Comparison of ENCODE assay signal across 34 cellular contexts in the genomic region with DNA sequence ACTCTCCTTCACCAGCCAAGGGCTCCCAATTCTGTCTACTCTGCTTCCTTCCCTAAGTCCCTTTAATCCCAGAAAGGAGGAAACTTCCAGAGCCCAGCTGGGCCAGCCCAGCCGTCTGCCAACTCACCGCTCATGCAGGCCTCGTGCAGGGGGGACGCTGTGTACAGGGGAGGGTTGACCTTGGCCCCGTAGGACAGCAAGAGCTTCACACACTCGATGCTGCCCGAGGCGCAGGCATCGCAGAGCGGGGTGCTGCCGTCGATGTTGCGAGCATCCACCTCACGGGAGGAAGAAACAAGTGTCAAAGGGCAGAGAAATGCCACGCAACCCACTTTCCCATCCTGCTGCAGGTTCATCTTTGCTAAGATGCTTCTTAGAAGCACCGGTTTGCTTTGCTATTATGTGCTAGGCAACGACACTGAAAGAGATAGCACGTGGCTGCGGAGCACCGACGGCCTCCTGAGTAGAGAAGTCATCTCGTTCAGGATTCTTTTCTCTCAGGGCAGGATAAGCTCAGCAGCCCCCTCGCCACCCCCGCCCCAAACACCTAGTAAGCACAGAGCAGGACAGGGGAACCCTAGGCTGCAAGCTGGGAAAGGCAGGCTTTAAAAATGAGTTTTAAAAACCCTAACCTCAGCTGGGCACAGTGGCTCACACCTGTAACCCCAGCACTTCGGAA. TPM values are rescaled to one million over a fixed set of nuclear protein-coding genes. Genes with fewer than 3 reads are reported as not detected.
A peak's percentile ranks its signal among the peaks of the same experiment; 100 is the strongest.
DNase-seq lines count a peak whose midpoint lies in the region; ATAC-seq and TF ChIP-seq lines count a peak whose summit lies in the region.
"Had no signal": no experiment of that assay in that cellular context is flagged by ENCODE, and none has a peak within 500 bp of the region (broad histone marks: within the 10 kb centered on the region; RNA-seq: fewer than 3 reads in every experiment).

No MANE protein-coding gene starts in this region.

- no peak overlapping the region for H3K4me3 ChIP-seq in smooth muscle cell
- H3K4me3 ChIP-seq: dorsolateral prefrontal cortex, gastrocnemius medialis, hepatocyte, pancreas, PC-9 had no signal

- CTCF ChIA-PET in activated CD4-positive, alpha-beta memory T cell treated with anti-CD3 and anti-CD28 coated beads for 36 hours (lab: Charles Lee), result no interaction called here

- H3K27ac Mint-ChIP-seq in activated CD4-positive, alpha-beta memory T cell treated with anti-CD3 and anti-CD28 coated beads for 36 hours, result no peak overlapping the region
- H3K27ac Mint-ChIP-seq: activated CD8-positive, alpha-beta T cell treated with anti-CD3 and anti-CD28 coated beads for 36 hours; activated naive CD4-positive, alpha-beta T cell treated with anti-CD3 and anti-CD28 coated beads, Interleukin-2, amount 10 ng/mL, durations not matched to agents 7 days and 5 days; nephron; stimulated activated naive CD8-positive, alpha-beta T cell treated with anti-CD3 and anti-CD28 coated beads, Interleukin-15, amount 100 ng/mL, for 72 hours; T-helper 1 cell treated with Interleukin-12 subunit alpha and Interleukin-12 subunit beta and Interleukin-4 antibody, amounts not matched to agents 30 μg/mL and 1 μg/mL, for 36 hours had no signal

- peak overlapping the region; percentile 72 for H3K9ac ChIP-seq in smooth muscle cell (ENCODE audit: low read depth)

- peak overlapping the region; percentile 58 for H3K4me2 ChIP-seq in smooth muscle cell
- H3K4me2 ChIP-seq: hepatocyte, PC-9 had no signal

- POLR2A ChIA-PET in activated CD4-positive, alpha-beta memory T cell treated with anti-CD3 and anti-CD28 coated beads for 36 hours (lab: Charles Lee), result no interaction called here

- WGBS in smooth muscle cell (ENCODE audit: low lambda C conversion rate), result 78% methylated on average over 25 of the region's 25 CpGs

- H3K27me3 Mint-ChIP-seq in activated CD4-positive, alpha-beta memory T cell treated with anti-CD3 and anti-CD28 coated beads for 36 hours, result no peaks in the 10 kb centered on the region
- H3K27me3 Mint-ChIP-seq: activated CD8-positive, alpha-beta T cell treated with anti-CD3 and anti-CD28 coated beads for 36 hours; activated naive CD4-positive, alpha-beta T cell treated with anti-CD3 and anti-CD28 coated beads, Interleukin-2, amount 10 ng/mL, durations not matched to agents 7 days and 5 days; CD4-positive, CD25-positive, alpha-beta regulatory T cell; stimulated activated naive CD8-positive, alpha-beta T cell treated with anti-CD3 and anti-CD28 coated beads, Interleukin-15, amount 100 ng/mL, for 72 hours had no signal

- no peaks in the 10 kb centered on the region for H3K9me3 Mint-ChIP-seq in activated CD4-positive, alpha-beta memory T cell treated with anti-CD3 and anti-CD28 coated beads for 36 hours
- H3K9me3 Mint-ChIP-seq: activated CD8-positive, alpha-beta T cell treated with anti-CD3 and anti-CD28 coated beads for 36 hours; activated naive CD4-positive, alpha-beta T cell treated with anti-CD3 and anti-CD28 coated beads, Interleukin-2, amount 10 ng/mL, durations not matched to agents 7 days and 5 days; CD4-positive, CD25-positive, alpha-beta regulatory T cell; nephron; stimulated activated naive CD8-positive, alpha-beta T cell treated with anti-CD3 and anti-CD28 coated beads, Interleukin-15, amount 100 ng/mL, for 72 hours; T-helper 1 cell treated with Interleukin-12 subunit alpha and Interleukin-12 subunit beta and Interleukin-4 antibody, amounts not matched to agents 30 μg/mL and 1 μg/mL, for 36 hours had no signal

- H3K27me3 ChIP-seq in smooth muscle cell (ENCODE audit: low read depth), result no peaks in the 10 kb centered on the region
- H3K27me3 ChIP-seq: brain microvascular endothelial cell, dorsolateral prefrontal cortex, gastrocnemius medialis, hepatocyte, pancreas had no signal

- H3K4me1 ChIP-seq in smooth muscle cell (ENCODE audit: low read depth), result peaks cover 11% of the 10 kb centered on the region
- H3K4me1 ChIP-seq: pancreas had no signal

- H3K4me1 Mint-ChIP-seq in activated CD4-positive, alpha-beta memory T cell treated with anti-CD3 and anti-CD28 coated beads for 36 hours (ENCODE audit: low read depth), result peaks cover 20% of the 10 kb centered on the region

- H3F3A ChIP-seq in smooth muscle cell (ENCODE audit: low read depth), result peaks cover 30% of the 10 kb centered on the region

- peaks cover 9% of the 10 kb centered on the region for H3K79me2 ChIP-seq in smooth muscle cell (ENCODE audit: low read depth)

- no peaks in the 10 kb centered on the region for H3K9me3 ChIP-seq in smooth muscle cell (replicated peaks; ENCODE audit: low read depth)
- H3K9me3 ChIP-seq: gastrocnemius medialis, pancreas had no signal

- intact Hi-C loops in Right ventricle myocardium superior (cut with DNase I) (no loop called here), Right ventricle myocardium inferior (cut with DNase I) (no loop called here)
- intact Hi-C loops in activated CD4-positive, alpha-beta memory T cell treated with anti-CD3 and anti-CD28 coated beads for 36 hours (cut with micrococcal nuclease), result no loop called here

- no peak overlapping the region for H3K4me3 Mint-ChIP-seq in activated CD4-positive, alpha-beta memory T cell treated with anti-CD3 and anti-CD28 coated beads for 36 hours
- H3K4me3 Mint-ChIP-seq: activated CD8-positive, alpha-beta T cell treated with anti-CD3 and anti-CD28 coated beads for 36 hours; activated naive CD4-positive, alpha-beta T cell treated with anti-CD3 and anti-CD28 coated beads, Interleukin-2, amount 10 ng/mL, durations not matched to agents 7 days and 5 days; CD4-positive, CD25-positive, alpha-beta regulatory T cell; nephron; stimulated activated naive CD8-positive, alpha-beta T cell treated with anti-CD3 and anti-CD28 coated beads, Interleukin-15, amount 100 ng/mL, for 72 hours; T-helper 1 cell treated with Interleukin-12 subunit alpha and Interleukin-12 subunit beta and Interleukin-4 antibody, amounts not matched to agents 30 μg/mL and 1 μg/mL, for 36 hours had no signal

- peak overlapping the region; percentile 94 for H3K27ac ChIP-seq in smooth muscle cell (ENCODE audit: low read depth)
- H3K27ac ChIP-seq: brain microvascular endothelial cell, dorsolateral prefrontal cortex, hepatocyte, pancreas, PC-9 had no signal

- no peaks in the 10 kb centered on the region for H4K20me1 ChIP-seq in smooth muscle cell (ENCODE audit: low read depth)

- peaks cover 12% of the 10 kb centered on the region for H3K36me3 Mint-ChIP-seq in activated CD4-positive, alpha-beta memory T cell treated with anti-CD3 and anti-CD28 coated beads for 36 hours

- TF ChIP-seq CTCF in smooth muscle cell (IDR thresholded peaks at IDR 0.05; ENCODE audit: borderline replicate concordance, insufficient read depth, poor library complexity, severe bottlenecking), result no peak

- no peak for DNase-seq in Right ventricle myocardium superior
- DNase-seq in Right ventricle myocardium inferior (ENCODE audit: missing footprints), result no peak
- peak; percentile 84 for DNase-seq in left lobe of liver (ENCODE audit: low spot score)
- no peak for DNase-seq in smooth muscle cell (lab: John Stamatoyannopoulos, UW; ENCODE audit: unreplicated experiment)
- no peak for DNase-seq in activated CD4-positive, alpha-beta T cell treated with anti-CD3 and anti-CD28 coated beads for 48 hours
- no peak for DNase-seq in NCI-H187 treated with DMSO at 0.1 percent for 48 hours (lab: John Stamatoyannopoulos, UW)
- no peak for DNase-seq in activated CD4-positive, alpha-beta memory T cell treated with anti-CD3 and anti-CD28 coated beads for 36 hours
- DNase-seq: 8988T; activated CD4-positive, alpha-beta T cell treated with anti-CD3 and anti-CD28 coated beads for 1 hour; activated CD8-positive, alpha-beta memory T cell treated with anti-CD3 and anti-CD28 coated beads, Interleukin-2, amount 50 U/mL, for 48 hours; activated CD8-positive, alpha-beta T cell treated with anti-CD3 and anti-CD28 coated beads for 36 hours; activated naive CD4-positive, alpha-beta T cell treated with anti-CD3 and anti-CD28 coated beads, Interleukin-2, amount 10 ng/mL, durations not matched to agents 7 days and 5 days; amniotic stem cell; brain microvascular endothelial cell; CD4-positive, CD25-positive, alpha-beta regulatory T cell; DMS79 treated with DMSO at 0.1 percent for 48 hours; Karpas-422; mammary epithelial cell; NCI-H1417; NCI-H2029 treated with DMSO at 0.1 percent for 48 hours; NCI-H2227 treated with DMSO at 0.1 percent for 48 hours; NCI-H526; pancreas; PC-9; stimulated activated CD8-positive, alpha-beta memory T cell treated with anti-CD3 and anti-CD28 coated beads, Interleukin-4, amount 100 ng/mL, for 48 hours; stimulated activated naive CD8-positive, alpha-beta T cell treated with anti-CD3 and anti-CD28 coated beads, Interleukin-15, amount 100 ng/mL, for 72 hours; trophoblast cell had no signal

- peak; percentile 9 for ATAC-seq in Right ventricle myocardium superior (ENCODE audit: poor library complexity)
- ATAC-seq in Right ventricle myocardium inferior, result no peak
- peak; percentile 56 for ATAC-seq in left lobe of liver
- no peak for ATAC-seq in GM21423 (IDR thresholded peaks at IDR 0.05; ENCODE audit: unreplicated experiment)
- ATAC-seq: activated CD8-positive, alpha-beta T cell treated with anti-CD3 and anti-CD28 coated beads for 36 hours; SK-N-SH treated with all-trans-retinoic acid at 6 μM for 48 hours; stimulated activated naive CD8-positive, alpha-beta T cell treated with anti-CD3 and anti-CD28 coated beads, Interleukin-15, amount 100 ng/mL, for 72 hours had no signal

- H2AFZ ChIP-seq in smooth muscle cell (ENCODE audit: low read depth), result no peak overlapping the region
- H2AFZ ChIP-seq: hepatocyte, PC-9 had no signal

- H3K36me3 ChIP-seq in smooth muscle cell (ENCODE audit: low read depth), result no peaks in the 10 kb centered on the region
- H3K36me3 ChIP-seq: brain microvascular endothelial cell, pancreas had no signal

RNA-seq across cellular contexts. Expression of gene ASB13, which starts 15.2 kb away (rescaled TPM):
- total RNA-seq in Right ventricle myocardium superior, result 15.2 TPM
- 15.4 TPM for total RNA-seq in Right ventricle myocardium inferior
- total RNA-seq in left lobe of liver, result 128 TPM
- 12.6 and 22.6 TPM in 2 replicates for total RNA-seq in smooth muscle cell
- 26.4 and 34.7 TPM in 2 replicates for polyA plus RNA-seq in smooth muscle cell
- 10 to 100 TPM; 12.1 to 12.5 TPM for total RNA-seq in activated CD4-positive, alpha-beta memory T cell treated with anti-CD3 and anti-CD28 coated beads for 36 hours

RNA-seq across cellular contexts. Expression of gene TASOR2, which starts 33.4 kb away (rescaled TPM):
- 35.8 TPM for total RNA-seq in Right ventricle myocardium superior
- 36.7 TPM for total RNA-seq in Right ventricle myocardium inferior
- 20.2 TPM for total RNA-seq in left lobe of liver
- 123 and 132 TPM in 2 replicates for total RNA-seq in smooth muscle cell
- polyA plus RNA-seq in smooth muscle cell, result 15.4 and 24.3 TPM in 2 replicates
- total RNA-seq in activated CD4-positive, alpha-beta memory T cell treated with anti-CD3 and anti-CD28 coated beads for 36 hours, result 10 to 100 TPM; 41.8 to 43.8 TPM

Comparison
In these comparisons a context has a peak if more than half of its experiments do, and no peak if none do; other contexts are left out.
1. ATAC-seq: peak in Right ventricle myocardium superior (single experiment) and left lobe of liver (single experiment); none in Right ventricle myocardium inferior (single experiment) and GM21423 (single experiment).